ENCODE assay signal across 20 cellular contexts in genomic region chr13:21089827-21090226, GRCh38. TPM values are rescaled to one million over a fixed set of nuclear protein-coding genes. Genes with fewer than 3 reads are reported as not detected.
"Had no signal": no experiment of that assay in that cellular context is flagged by ENCODE, and none has a peak within 500 bp of the region (broad histone marks: within the 10 kb centered on the region; RNA-seq: fewer than 3 reads in every experiment).

No MANE protein-coding gene starts in this region.

- H3K4me3 Mint-ChIP-seq: naive thymus-derived CD4-positive, alpha-beta T cell; natural killer cell treated with Interleukin-12 subunit alpha and Interleukin-12 subunit beta and Interleukin-15 and Interleukin-18, amount 100 ng/mL, for 72 hours had no signal

- H3K4me1 Mint-ChIP-seq: naive thymus-derived CD4-positive, alpha-beta T cell had no signal

- DNase-seq: islet precursor cell; left ventricle myocardium inferior; midbrain; mucosa of descending colon; naive thymus-derived CD4-positive, alpha-beta T cell; ovary; retina; right cardiac atrium; stimulated activated CD4-positive, alpha-beta T cell treated with anti-CD3 and anti-CD28 coated beads, Interleukin-12 subunit alpha, Interleukin-12 subunit beta, amount 100 ng/mL, for 4 hours; stimulated activated CD4-positive, alpha-beta T cell treated with anti-CD3 and anti-CD28 coated beads, Interleukin-15, amount 100 ng/mL, for 24 hours; stimulated activated CD4-positive, alpha-beta T cell treated with anti-CD3 and anti-CD28 coated beads, Interleukin-2, amount 100 ng/mL, for 24 hours; stimulated activated CD4-positive, alpha-beta T cell treated with anti-CD3 and anti-CD28 coated beads, Interleukin-4, amount 100 ng/mL, for 1 hour; stimulated activated naive CD4-positive, alpha-beta T cell; stomach; testis; thyroid gland; transverse colon; upper lobe of left lung had no signal

- H3K36me3 Mint-ChIP-seq: naive thymus-derived CD4-positive, alpha-beta T cell; natural killer cell treated with Interleukin-12 subunit alpha and Interleukin-12 subunit beta and Interleukin-15 and Interleukin-18, amount 100 ng/mL, for 72 hours had no signal

- H3K9me3 Mint-ChIP-seq: naive thymus-derived CD4-positive, alpha-beta T cell; natural killer cell treated with Interleukin-12 subunit alpha and Interleukin-12 subunit beta and Interleukin-15 and Interleukin-18, amount 100 ng/mL, for 72 hours had no signal

- ATAC-seq: mucosa of descending colon; naive thymus-derived CD4-positive, alpha-beta T cell; natural killer cell treated with Interleukin-12 subunit alpha and Interleukin-12 subunit beta and Interleukin-15 and Interleukin-18, amount 100 ng/mL, for 72 hours; right cardiac atrium; sciatic nerve had no signal

- H3K27ac Mint-ChIP-seq: naive thymus-derived CD4-positive, alpha-beta T cell had no signal

RNA-seq across cellular contexts. Expression of gene LATS2, which starts 28.4 kb away (rescaled TPM):
- polyA plus RNA-seq: naive thymus-derived CD4-positive, alpha-beta T cell had no signal
